8 cellular contexts compared by ENCODE assay signal in genomic region chr1:145286924-145287555, GRCh38. TPM values are rescaled to one million over a fixed set of nuclear protein-coding genes. Genes with fewer than 3 reads are reported as not detected.
DNase-seq lines count a peak whose midpoint lies in the region; ATAC-seq and TF ChIP-seq lines count a peak whose summit lies in the region.
"Not testable (repeated sequence)": the region's sequence is repeated elsewhere in the genome, so short reads cannot be mapped to it uniquely, and the experiment has no call there.
"Had no signal": no experiment of that assay in that cellular context is flagged by ENCODE, and none has a peak within 500 bp of the region (broad histone marks: within the 10 kb centered on the region; RNA-seq: fewer than 3 reads in every experiment).

No MANE protein-coding gene starts in this region.

- H3K27me3 Mint-ChIP-seq in central memory CD8-positive, alpha-beta T cell, result not testable (repeated sequence)

- not testable (repeated sequence) for H3F3A ChIP-seq in GM23248 (ENCODE audit: insufficient read depth); smooth muscle cell (ENCODE audit: low read depth)

- 0 out of 2 replicates have a peak overlapping the region, but pooled peaks have one; percentile 6 for H3K27ac ChIP-seq in GM23248
- H3K27ac ChIP-seq in cardiac muscle cell; smooth muscle cell (ENCODE audit: low read depth): not testable (repeated sequence)

- not testable (repeated sequence) for H3K27me3 ChIP-seq in GM23248 (replicated peaks; ENCODE audit: insufficient read depth); cardiac muscle cell; smooth muscle cell (ENCODE audit: low read depth)

- H3K4me3 ChIP-seq in GM23248 (peak overlapping the region; percentile 72), cardiac muscle cell (peak overlapping the region; percentile 20), smooth muscle cell (peak overlapping the region; percentile 51)

- H3K4me2 ChIP-seq in GM23248 (ENCODE audit: unreplicated experiment) (peak overlapping the region; percentile 65), smooth muscle cell (peak overlapping the region; percentile 79)

- H3K79me2 ChIP-seq in GM23248 (ENCODE audit: insufficient read depth); smooth muscle cell (ENCODE audit: low read depth): not testable (repeated sequence)

- WGBS in GM23248 (ENCODE audit: low coverage in 1 of 2, low lambda C conversion rate in 2 of 2, missing lambda C conversion rate in 2 of 2), 2 experiments, result 0 to 2% methylated on average over 6 to 10 of the region's 41 CpGs
- under 1% methylated on average over 24 of the region's 41 CpGs for whole genome bisulfite sequencing in smooth muscle cell (ENCODE audit: low lambda C conversion rate)

- H2AFZ ChIP-seq in GM23248, result peak overlapping the region; percentile 77
- H2AFZ ChIP-seq in smooth muscle cell (ENCODE audit: low read depth), result peak overlapping the region; percentile 39

- H3K36me3 ChIP-seq in GM23248 (ENCODE audit: low read depth); cardiac muscle cell; smooth muscle cell (ENCODE audit: low read depth): not testable (repeated sequence)

- in situ Hi-C loops in GM23248 (cut with MboI); SK-MEL-5 (cut with HindIII; ENCODE audit: low pct_unique_long_range_greater_than_20kb, low sequenced_read_pairs): not testable (repeated sequence)

- H3K9me2 ChIP-seq in GM23248 (ENCODE audit: insufficient read depth), result not testable (repeated sequence)

- H3K9me3 ChIP-seq in GM23248 (ENCODE audit: low read depth); cardiac muscle cell (ENCODE audit: low read depth); smooth muscle cell (replicated peaks; ENCODE audit: low read depth): not testable (repeated sequence)

- not testable (repeated sequence) for ATAC-seq in central memory CD8-positive, alpha-beta T cell (replicated peaks; ENCODE audit: extremely low read depth, poor library complexity, severe bottlenecking)

- not testable (repeated sequence) for TF ChIP-seq CTCF in cardiac muscle cell (IDR thresholded peaks at IDR 0.05; ENCODE audit: low read depth, low read length); smooth muscle cell (IDR thresholded peaks at IDR 0.05; ENCODE audit: borderline replicate concordance, insufficient read depth, poor library complexity, severe bottlenecking)

- H4K20me1 ChIP-seq in GM23248 (ENCODE audit: insufficient read depth); smooth muscle cell (ENCODE audit: low read depth): not testable (repeated sequence)

- H3K9ac ChIP-seq in GM23248, result peak overlapping the region; percentile 51
- H3K9ac ChIP-seq in smooth muscle cell (ENCODE audit: low read depth), result not testable (repeated sequence)

- H3K4me1 Mint-ChIP-seq in central memory CD8-positive, alpha-beta T cell, result peaks cover 11% of the 10 kb centered on the region

- peak overlapping the region; percentile 98 for H3K27ac Mint-ChIP-seq in central memory CD8-positive, alpha-beta T cell (ENCODE audit: low read depth)

- not testable (repeated sequence) for H3K36me3 Mint-ChIP-seq in central memory CD8-positive, alpha-beta T cell (ENCODE audit: insufficient read depth)

- not testable (repeated sequence) for H3K9me3 Mint-ChIP-seq in central memory CD8-positive, alpha-beta T cell

- H3K4me1 ChIP-seq in GM23248 (ENCODE audit: insufficient read depth); cardiac muscle cell (ENCODE audit: low read depth); smooth muscle cell (ENCODE audit: low read depth): not testable (repeated sequence)

- DNase-seq in GM23248 (peak; percentile 44), SK-MEL-5 (ENCODE audit: low read depth, low spot score) (peak; percentile 43), cardiac muscle cell (ENCODE audit: low read depth in 1 of 2, low spot score in 1 of 2) (peak; percentile 3 to 10), mucosa of gallbladder (ENCODE audit: low spot score) (peak; percentile 10)
- peak; percentile 58 for DNase-seq in activated T-cell treated with anti-CD3 and anti-CD28 coated beads, Interleukin-2, amount 50 U/mL, for 1 hour
- DNase-seq in central memory CD8-positive, alpha-beta T cell (ENCODE audit: low spot score in 2 of 2), result peak in 1 of 2 donors; percentile 18
- DNase-seq in smooth muscle cell (lab: John Stamatoyannopoulos, UW; ENCODE audit: unreplicated experiment), result not testable (repeated sequence)

- peak overlapping the region; percentile 85 for H3K4me3 Mint-ChIP-seq in central memory CD8-positive, alpha-beta T cell

RNA-seq across cellular contexts. Expression of gene PPIAL4D, which starts 45.1 kb away (rescaled TPM):
- total RNA-seq in GM23248 (2014; rRNA removed; shearing (Covaris generic)), result not detected in 2 replicates
- polyA plus RNA-seq in GM23248 (2016; fragmentation: Nextera tagmentation; extraction: Ambion mirVana) (not detected in 2 replicates), cardiac muscle cell (not detected in 2 replicates), smooth muscle cell (not detected in 2 replicates)
- not detected in 2 replicates for total RNA-seq in SK-MEL-5 (2014; rRNA removed; shearing (Covaris generic))
- not detected in 2 replicates for polyA plus RNA-seq in SK-MEL-5 (2015; cell fraction: cytosol; rRNA removed)
- not detected in 2 replicates for polyA plus RNA-seq in SK-MEL-5 (2015; cell fraction: nucleus; rRNA removed)
- total RNA-seq in cardiac muscle cell (not detected in 2 replicates), mucosa of gallbladder (not detected), smooth muscle cell (not detected in 2 replicates)
- total RNA-seq: esophagus mucosa had no signal

Comparison
In these comparisons a context has a peak if more than half of its experiments do, and no peak if none do; other contexts are left out.
1. H3K4me3 ChIP-seq: peak in every context shown above with its lines; median percentile 72 in GM23248; 51 in smooth muscle cell; 20 in cardiac muscle cell.